Comparison of ENCODE assay signal across 9 cellular contexts in the genomic region with DNA sequence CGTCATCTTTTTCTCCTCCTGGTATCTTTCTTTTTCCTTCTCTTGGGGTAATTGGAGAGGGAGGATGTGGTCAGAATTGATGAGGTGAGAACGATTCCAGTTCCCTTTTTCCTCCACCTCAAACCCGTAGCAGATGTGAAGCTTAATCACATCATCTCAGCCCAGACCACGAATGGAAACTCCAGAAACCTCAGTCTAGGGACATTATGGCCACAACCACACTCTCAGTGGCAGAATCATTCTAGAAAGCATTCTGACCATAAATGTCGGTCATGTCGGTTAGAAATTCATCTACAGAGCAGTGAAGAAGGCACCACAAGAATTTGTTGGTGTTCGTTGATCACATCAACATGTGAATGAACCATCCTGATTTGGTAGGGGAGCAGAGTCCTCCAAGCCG.
DNase-seq lines count a peak whose midpoint lies in the region; ATAC-seq and TF ChIP-seq lines count a peak whose summit lies in the region.
"Had no signal": no experiment of that assay in that cellular context is flagged by ENCODE, and none has a peak within 500 bp of the region (broad histone marks: within the 10 kb centered on the region; RNA-seq: fewer than 3 reads in every experiment).

No MANE protein-coding gene starts in this region.

- H3K79me1 ChIP-seq in mesenchymal stem cell (replicated peaks; ENCODE audit: low read length, poor library complexity, severe bottlenecking) = no peaks in the 10 kb centered on the region

- H3F3A ChIP-seq in MM.1S (ENCODE audit: insufficient read depth, low read length) = peaks cover 13% of the 10 kb centered on the region

- H3K23ac ChIP-seq in mesenchymal stem cell (ENCODE audit: low read length in 2 of 2) = no peak overlapping the region

- H3K27me3 ChIP-seq in MM.1S (replicated peaks; ENCODE audit: insufficient read depth, low read length) (no peaks in the 10 kb centered on the region), mesenchymal stem cell (ENCODE audit: control insufficient read depth in 1 of 2, insufficient read depth in 1 of 2, low read length in 2 of 2) (no peaks in the 10 kb centered on the region), HAP-1 (ENCODE audit: low read depth) (peaks cover 19% of the 10 kb centered on the region)
- no peaks in the 10 kb centered on the region for H3K27me3 ChIP-seq in naive thymus-derived CD4-positive, alpha-beta T cell (ENCODE audit: control insufficient read depth in 2 of 2, insufficient read depth in 2 of 2, low read length in 2 of 2)

- no peak for TF ChIP-seq CTCF in MM.1S (IDR thresholded peaks at IDR 0.05; ENCODE audit: low read length)

- DNase-seq in MM.1S (peak; percentile 69), globus pallidus (ENCODE audit: low spot score) (no peak), mesenchymal stem cell (no peak), NCI-H2196 (lab: John Stamatoyannopoulos, UW; ENCODE audit: unreplicated experiment) (no peak), HAP-1 (ENCODE audit: low spot score in 2 of 2) (no peak)
- DNase-seq in naive thymus-derived CD4-positive, alpha-beta T cell = peak in 1 of 9 donors; percentile 64

- in situ Hi-C loops in HAP-1 (cut with MboI; ENCODE audit: low sequenced_read_pairs) = no loop called here

- H3K27me3 Mint-ChIP-seq in naive thymus-derived CD4-positive, alpha-beta T cell = peaks cover 1 to 16% (median 10%) of the 10 kb centered on the region in 5 donors

- H3K4ac ChIP-seq in mesenchymal stem cell (ENCODE audit: low read depth in 1 of 2, low read length in 2 of 2) = no peak overlapping the region

- intact Hi-C loops in naive thymus-derived CD4-positive, alpha-beta T cell (cut with micrococcal nuclease) = loop anchor here in 1 of 2 donors (1.0 to 5.0 kb wide), 2 partner anchors 46 to 112 kb away; no protein-coding TSS in a partner anchor

- H2BK15ac ChIP-seq in mesenchymal stem cell (ENCODE audit: low read depth, poor library complexity, severe bottlenecking) = no peak overlapping the region

- H4K20me1 ChIP-seq in MM.1S (ENCODE audit: insufficient read depth, low read length) = no peaks in the 10 kb centered on the region

- peak overlapping the region in 3 of 9 donors; percentile 34 to 65 (median 56) for H3K27ac Mint-ChIP-seq in naive thymus-derived CD4-positive, alpha-beta T cell
- H3K27ac Mint-ChIP-seq: WTC11 had no signal

- no peak overlapping the region for H3K18ac ChIP-seq in mesenchymal stem cell (ENCODE audit: low read depth in 1 of 2, low read length in 2 of 2)

- H3K27ac ChIP-seq in MM.1S (ENCODE audit: low read length) = peak overlapping the region; percentile 19; the same call in 1 of the 2 replicates
- no peak overlapping the region for H3K27ac ChIP-seq in naive thymus-derived CD4-positive, alpha-beta T cell (ENCODE audit: low read depth, low read length)
- H3K27ac ChIP-seq in mesenchymal stem cell (ENCODE audit: low read length, poor library complexity, severe bottlenecking) = no peak overlapping the region

- no peak overlapping the region for H2BK5ac ChIP-seq in mesenchymal stem cell (ENCODE audit: low read depth, low read length, poor library complexity, severe bottlenecking)

- H3K4me1 ChIP-seq in MM.1S (ENCODE audit: low read length) (peaks cover 6% of the 10 kb centered on the region; the same call in 1 of the 2 replicates), mesenchymal stem cell (ENCODE audit: control insufficient read depth, insufficient read depth, low read depth, low read length) (no peaks in the 10 kb centered on the region), HAP-1 (no peaks in the 10 kb centered on the region)
- H3K4me1 ChIP-seq in naive thymus-derived CD4-positive, alpha-beta T cell (ENCODE audit: control insufficient read depth in 2 of 2, insufficient read depth in 2 of 2, low read length in 2 of 2) = peaks cover 3 to 18% of the 10 kb centered on the region in 2 donors

- peak; percentile 61 for ATAC-seq in GM18873 (IDR thresholded peaks at IDR 0.05; ENCODE audit: low FRiP score, unreplicated experiment)
- peak; percentile 63 for ATAC-seq in HG02571 (IDR thresholded peaks at IDR 0.05; ENCODE audit: unreplicated experiment)
- ATAC-seq in naive thymus-derived CD4-positive, alpha-beta T cell = no peak
- ATAC-seq: WTC11 had no signal

- peaks cover 0 to 18% (median 0%) of the 10 kb centered on the region in 5 donors for H3K36me3 Mint-ChIP-seq in naive thymus-derived CD4-positive, alpha-beta T cell
- H3K36me3 Mint-ChIP-seq: WTC11 had no signal

- H3K9ac ChIP-seq in MM.1S (ENCODE audit: low read length) = peak overlapping the region; percentile 3; the same call in 1 of the 2 replicates
- no peak overlapping the region for H3K9ac ChIP-seq in mesenchymal stem cell (ENCODE audit: low read length)

- peak overlapping the region; percentile 49 to 78 (median 66) for H3K4me3 Mint-ChIP-seq in naive thymus-derived CD4-positive, alpha-beta T cell
- H3K4me3 Mint-ChIP-seq: WTC11 had no signal

- H3K4me2 ChIP-seq in MM.1S (ENCODE audit: low read depth, low read length) = peak overlapping the region; percentile 42
- H3K4me2 ChIP-seq in mesenchymal stem cell (ENCODE audit: low read length, poor library complexity, severe bottlenecking) = no peak overlapping the region

- no peaks in the 10 kb centered on the region for H3K79me2 ChIP-seq in MM.1S (ENCODE audit: low read length)

- peaks cover 0 to 2% (median 0%) of the 10 kb centered on the region in 11 donors for H3K9me3 Mint-ChIP-seq in naive thymus-derived CD4-positive, alpha-beta T cell
- H3K9me3 Mint-ChIP-seq: WTC11 had no signal

- H3K36me3 ChIP-seq in MM.1S (replicated peaks; ENCODE audit: insufficient read depth, low read length) (no peaks in the 10 kb centered on the region), mesenchymal stem cell (ENCODE audit: control insufficient read depth in 1 of 2, insufficient read depth in 2 of 2, low read depth in 1 of 2, low read length in 2 of 2) (no peaks in the 10 kb centered on the region), HAP-1 (replicated peaks) (no peaks in the 10 kb centered on the region)
- no peaks in the 10 kb centered on the region for H3K36me3 ChIP-seq in naive thymus-derived CD4-positive, alpha-beta T cell (ENCODE audit: control insufficient read depth in 2 of 3, insufficient read depth in 3 of 3, low read length in 3 of 3)

- CTCF ChIA-PET in naive thymus-derived CD4-positive, alpha-beta T cell (lab: Charles Lee) = no interaction called here

- WGBS in mesenchymal stem cell = 79% methylated on average over 6 of the region's 8 CpGs

- no peak overlapping the region for H2AFZ ChIP-seq in MM.1S (ENCODE audit: low read length)
- H2AFZ ChIP-seq in mesenchymal stem cell (ENCODE audit: low read depth, low read length) = no peak overlapping the region

- H3K9me3 ChIP-seq in MM.1S (replicated peaks; ENCODE audit: insufficient read depth, low read length) (no peaks in the 10 kb centered on the region), mesenchymal stem cell (ENCODE audit: control insufficient read depth, low read length) (no peaks in the 10 kb centered on the region), HAP-1 (no peaks in the 10 kb centered on the region)
- H3K9me3 ChIP-seq in naive thymus-derived CD4-positive, alpha-beta T cell (ENCODE audit: control insufficient read depth in 2 of 3, low read length in 3 of 3) = no peaks in the 10 kb centered on the region

- no peak overlapping the region for H4K8ac ChIP-seq in mesenchymal stem cell (ENCODE audit: low read length)

- no peak overlapping the region for H2BK120ac ChIP-seq in mesenchymal stem cell (ENCODE audit: low read depth, low read length)

- peak overlapping the region; percentile 2; the same call in 1 of the 2 replicates for H3K4me3 ChIP-seq in MM.1S (ENCODE audit: low read length)
- no peak overlapping the region for H3K4me3 ChIP-seq in naive thymus-derived CD4-positive, alpha-beta T cell (ENCODE audit: low read length)
- H3K4me3 ChIP-seq in mesenchymal stem cell (ENCODE audit: insufficient read depth in 1 of 2, low read depth in 1 of 2, low read length in 2 of 2) = no peak overlapping the region
- no peak overlapping the region for H3K4me3 ChIP-seq in HAP-1

- POLR2A ChIA-PET in naive thymus-derived CD4-positive, alpha-beta T cell (lab: Charles Lee) = no interaction called here

- H3K4me1 Mint-ChIP-seq in naive thymus-derived CD4-positive, alpha-beta T cell = peaks cover 17 to 66% (median 32%) of the 10 kb centered on the region in 7 donors
- H3K4me1 Mint-ChIP-seq: WTC11 had no signal

- no peak overlapping the region for H3K14ac ChIP-seq in mesenchymal stem cell (ENCODE audit: low read length in 2 of 2)

- H2AK5ac ChIP-seq in mesenchymal stem cell (ENCODE audit: low read length, severe bottlenecking) = no peak overlapping the region

- no peak overlapping the region for H4K91ac ChIP-seq in mesenchymal stem cell (ENCODE audit: low read length)

- H2BK12ac ChIP-seq in mesenchymal stem cell (ENCODE audit: low read length in 2 of 2) = no peak overlapping the region

- no peaks in the 10 kb centered on the region for H3K9me2 ChIP-seq in MM.1S (replicated peaks; ENCODE audit: insufficient read depth, low read length)
